In genomic region chrX:136200466-136200865, GRCh38 we compare ENCODE assay signal across 9 cellular contexts. TPM values are rescaled to one million over a fixed set of nuclear protein-coding genes. Genes with fewer than 3 reads are reported as not detected.
A peak's percentile ranks its signal among the peaks of the same experiment; 100 is the strongest.
DNase-seq lines count a peak whose midpoint lies in the region; ATAC-seq and TF ChIP-seq lines count a peak whose summit lies in the region.
"Had no signal": no experiment of that assay in that cellular context is flagged by ENCODE, and none has a peak within 500 bp of the region (broad histone marks: within the 10 kb centered on the region; RNA-seq: fewer than 3 reads in every experiment).

No MANE protein-coding gene starts in this region.

- POLR2A ChIA-PET in PC-3 (lab: Charles Lee; ENCODE audit: unreplicated experiment) = no interaction called here

- H3K27me3 ChIP-seq in PC-3 (ENCODE audit: low read length) = no peaks in the 10 kb centered on the region

- intact Hi-C loops in PC-3 (cut with micrococcal nuclease) = loop anchor here (2.0 kb wide), 1 partner anchor 34 kb away; no protein-coding TSS in a partner anchor

- H3K4me2 ChIP-seq in PC-3 (ENCODE audit: low read length) = no peak overlapping the region

- no peaks in the 10 kb centered on the region for H3K27me3 Mint-ChIP-seq in stimulated activated naive B cell treated with anti-CD40 and anti-IgM and Interleukin-4, amounts not matched to agents 10 μg/mL and 1 μg/mL and 100 μg/mL, for 72 hours

- H3K9me3 Mint-ChIP-seq in stimulated activated naive B cell treated with anti-CD40 and anti-IgM and Interleukin-4, amounts not matched to agents 10 μg/mL and 1 μg/mL and 100 μg/mL, for 72 hours = no peaks in the 10 kb centered on the region

- peaks cover 0 to 2% of the 10 kb centered on the region in 2 donors for H3K36me3 Mint-ChIP-seq in stimulated activated naive B cell treated with anti-CD40 and anti-IgM and Interleukin-4, amounts not matched to agents 10 μg/mL and 1 μg/mL and 100 μg/mL, for 72 hours

- no peak overlapping the region for H3K27ac Mint-ChIP-seq in stimulated activated naive B cell treated with anti-CD40 and anti-IgM and Interleukin-4, amounts not matched to agents 10 μg/mL and 1 μg/mL and 100 μg/mL, for 72 hours

- H3K9me2 ChIP-seq in PC-3 (replicated peaks; ENCODE audit: low read length) = no peaks in the 10 kb centered on the region

- no peak overlapping the region for H2AFZ ChIP-seq in PC-3 (ENCODE audit: low read length)

- CTCF ChIA-PET in PC-3 (lab: Charles Lee) = no interaction called here

- H3K4me3 ChIP-seq in PC-3 (ENCODE audit: low read length) = no peak overlapping the region

- TF ChIP-seq CTCF in PC-3 (conservative IDR thresholded peaks at IDR 0.05; ENCODE audit: low read depth, low read length) = peak; percentile 68

- no peaks in the 10 kb centered on the region for H3K36me3 ChIP-seq in PC-3 (ENCODE audit: low read depth, low read length)

- H3K79me2 ChIP-seq in PC-3 (ENCODE audit: low read length) = no peaks in the 10 kb centered on the region

- BruUV-seq in PC-3 (replicated peaks; lab: Mats Ljungman, UMichigan) = no TSS peak

- H3K4me1 ChIP-seq in PC-3 (ENCODE audit: insufficient read depth, low read length) = peaks cover 40% of the 10 kb centered on the region

- H3K9ac ChIP-seq in PC-3 (ENCODE audit: low read length) = no peak overlapping the region

- no peak overlapping the region for H3K4me3 Mint-ChIP-seq in stimulated activated naive B cell treated with anti-CD40 and anti-IgM and Interleukin-4, amounts not matched to agents 10 μg/mL and 1 μg/mL and 100 μg/mL, for 72 hours

- H3F3A ChIP-seq in PC-3 (ENCODE audit: low read length, unreplicated experiment) = no peaks in the 10 kb centered on the region

- peak; percentile 63 for ATAC-seq in PC-3
- ATAC-seq in stimulated activated naive B cell treated with anti-CD40 and anti-IgM and Interleukin-4, amounts not matched to agents 10 μg/mL and 1 μg/mL and 100 μg/mL, for 72 hours (replicated peaks) = peak; percentile 36 to 57
- no peak for ATAC-seq in GM18873 (IDR thresholded peaks at IDR 0.05; ENCODE audit: low FRiP score, unreplicated experiment)
- ATAC-seq in HG03039 (IDR thresholded peaks at IDR 0.05; ENCODE audit: unreplicated experiment) = no peak

- H3K4me1 Mint-ChIP-seq in stimulated activated naive B cell treated with anti-CD40 and anti-IgM and Interleukin-4, amounts not matched to agents 10 μg/mL and 1 μg/mL and 100 μg/mL, for 72 hours = peaks cover 5 to 9% of the 10 kb centered on the region in 2 donors

- H3K27ac ChIP-seq in PC-3 (ENCODE audit: low read length) = no peak overlapping the region
- H3K27ac ChIP-seq: 22Rv1 had no signal

- no peaks in the 10 kb centered on the region for H4K20me1 ChIP-seq in PC-3 (ENCODE audit: low read length)

- peak; percentile 41 for DNase-seq in DMS53 (lab: John Stamatoyannopoulos, UW)
- DNase-seq in DMS53 treated with DMSO at 0.1 percent for 48 hours (lab: John Stamatoyannopoulos, UW; ENCODE audit: unreplicated experiment) = no peak
- DNase-seq in PC-3 = peak; percentile 59
- peak; percentile 54 for DNase-seq in fibroblast of peridontal ligament (ENCODE audit: extremely low read depth)
- no peak for DNase-seq in stimulated activated naive B cell treated with anti-CD40 and anti-IgM and Interleukin-4, amounts not matched to agents 10 μg/mL and 1 μg/mL and 100 μg/mL, for 72 hours
- DNase-seq in GOT3 (lab: John Stamatoyannopoulos, UW) = no peak

- no peaks in the 10 kb centered on the region for H3K9me3 ChIP-seq in PC-3 (ENCODE audit: low read length)

RNA-seq across cellular contexts. Expression of gene MAP7D3, which starts 50.7 kb away (rescaled TPM):
- total RNA-seq in PC-3 (2014; rRNA removed) = 0.40 and 0.69 TPM in 2 replicates

RNA-seq across cellular contexts. Expression of gene FHL1, which starts 53.1 kb away (rescaled TPM):
- total RNA-seq in PC-3 (2014; rRNA removed) = 42.4 and 51.8 TPM in 2 replicates

Comparison
In these comparisons a context has a peak if more than half of its experiments do, and no peak if none do; other contexts are left out.
1. DNase-seq: peak in DMS53 (single experiment), PC-3 (single experiment) and fibroblast of peridontal ligament (single experiment); none in DMS53 treated with DMSO at 0.1 percent for 48 hours (single experiment), stimulated activated naive B cell treated with anti-CD40 and anti-IgM and Interleukin-4, amounts not matched to agents 10 μg/mL and 1 μg/mL and 100 μg/mL, for 72 hours (single experiment) and GOT3 (single experiment).
2. ATAC-seq: peak in PC-3 (single experiment) and stimulated activated naive B cell treated with anti-CD40 and anti-IgM and Interleukin-4, amounts not matched to agents 10 μg/mL and 1 μg/mL and 100 μg/mL, for 72 hours (2 of 2); none in GM18873 (single experiment) and HG03039 (single experiment).